Comparison of ENCODE assay signal across 6 cellular contexts in the genomic region with DNA sequence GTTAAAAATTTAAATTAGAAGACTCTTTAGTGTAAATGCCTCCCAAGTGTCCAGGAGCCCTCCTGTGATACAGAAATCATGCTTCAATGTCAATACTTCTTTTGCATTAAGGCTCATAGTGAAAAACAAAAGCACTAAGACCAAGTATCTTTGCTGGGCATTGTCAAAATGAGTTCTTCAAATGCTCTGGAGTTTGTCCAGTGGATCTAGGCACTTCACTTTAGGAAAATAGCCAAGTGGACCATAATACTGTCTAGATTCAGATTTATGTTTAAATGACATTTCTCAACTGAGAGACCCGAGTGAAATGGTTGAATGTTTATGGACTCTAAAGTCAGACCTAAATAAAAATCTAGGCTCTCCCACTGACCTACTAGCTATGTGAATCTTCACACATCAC.
"Had no signal": no experiment of that assay in that cellular context is flagged by ENCODE, and none has a peak within 500 bp of the region (broad histone marks: within the 10 kb centered on the region; RNA-seq: fewer than 3 reads in every experiment).

No MANE protein-coding gene starts in this region.

- H3K27ac Mint-ChIP-seq: HFFc6 had no signal

- H3K4me3 Mint-ChIP-seq: HFFc6 had no signal

- ATAC-seq: HCT116 had no signal

- H3K9me3 Mint-ChIP-seq: HFFc6 had no signal

- DNase-seq: GM23248, GOT3, H7, HFFc6, IMR-90 had no signal
